In genomic region chr2:28160986-28161425, GRCh38 we compare ENCODE assay signal across 16 cellular contexts.
DNase-seq lines count a peak whose midpoint lies in the region; ATAC-seq and TF ChIP-seq lines count a peak whose summit lies in the region.
"Had no signal": no experiment of that assay in that cellular context is flagged by ENCODE, and none has a peak within 500 bp of the region (broad histone marks: within the 10 kb centered on the region; RNA-seq: fewer than 3 reads in every experiment).

No MANE protein-coding gene starts in this region.

- H3K4me3 Mint-ChIP-seq in nephron, result no peak overlapping the region
- H3K4me3 Mint-ChIP-seq in activated CD8-positive, alpha-beta T cell treated with anti-CD3 and anti-CD28 coated beads, Interleukin-2, amount 10 ng/mL, durations not matched to agents 7 days and 5 days, result no peak overlapping the region
- H3K4me3 Mint-ChIP-seq: memory B cell had no signal

- CTCF ChIA-PET in activated CD8-positive, alpha-beta T cell treated with anti-CD3 and anti-CD28 coated beads, Interleukin-2, amount 10 ng/mL, durations not matched to agents 7 days and 5 days (lab: Charles Lee), result no interaction called here

- peak; percentile 72 for DNase-seq in ACHN
- peak; percentile 34 for DNase-seq in LoVo (ENCODE audit: low spot score)
- peak; percentile 67 for DNase-seq in epithelial cell of esophagus (ENCODE audit: low read depth)
- no peak for DNase-seq in activated gamma-delta T cell (lab: John Stamatoyannopoulos, UW)
- DNase-seq in activated CD8-positive, alpha-beta T cell treated with anti-CD3 and anti-CD28 coated beads, Interleukin-2, amount 10 ng/mL, durations not matched to agents 7 days and 5 days, result no peak
- no peak for DNase-seq in tibial nerve (ENCODE audit: low spot score in 2 of 2)
- DNase-seq: activated T-cell treated with anti-CD3 and anti-CD28 coated beads for 4 hours, AML-193, body of pancreas, NCI-H2227 treated with DMSO at 0.1 percent for 48 hours, right cardiac atrium had no signal

- POLR2A ChIA-PET in activated CD8-positive, alpha-beta T cell treated with anti-CD3 and anti-CD28 coated beads, Interleukin-2, amount 10 ng/mL, durations not matched to agents 7 days and 5 days (lab: Charles Lee), result no interaction called here

- peak in 1 of 2 donors; percentile 23 for TF ChIP-seq EP300 in tibial nerve (IDR thresholded peaks at IDR 0.05)

- peak overlapping the region in 2 of 3 experiments; percentile 24 to 49 for H3K27ac Mint-ChIP-seq in nephron
- no peak overlapping the region for H3K27ac Mint-ChIP-seq in activated CD8-positive, alpha-beta T cell treated with anti-CD3 and anti-CD28 coated beads, Interleukin-2, amount 10 ng/mL, durations not matched to agents 7 days and 5 days
- H3K27ac Mint-ChIP-seq: memory B cell had no signal

- H3K27me3 ChIP-seq in tibial nerve, result no peaks in the 10 kb centered on the region
- H3K27me3 ChIP-seq: body of pancreas had no signal

- peak overlapping the region in 1 of 4 donors; percentile 40 for H3K27ac ChIP-seq in tibial nerve
- H3K27ac ChIP-seq: body of pancreas, VCaP had no signal

- peaks cover 36% of the 10 kb centered on the region for H3K4me1 Mint-ChIP-seq in nephron
- H3K4me1 Mint-ChIP-seq in activated CD8-positive, alpha-beta T cell treated with anti-CD3 and anti-CD28 coated beads, Interleukin-2, amount 10 ng/mL, durations not matched to agents 7 days and 5 days (ENCODE audit: low read depth), result no peaks in the 10 kb centered on the region
- H3K4me1 Mint-ChIP-seq: memory B cell had no signal

- in situ Hi-C loops in ACHN (cut with HindIII; ENCODE audit: low pct_ligation_motif_present, low pct_unique_long_range_greater_than_20kb, low sequenced_read_pairs), result no loop called here

- no peak for TF ChIP-seq CTCF in epithelial cell of esophagus (IDR thresholded peaks at IDR 0.05; ENCODE audit: insufficient read depth, low read depth, low read length, missing control alignments)
- TF ChIP-seq CTCF in nephron (IDR thresholded peaks at IDR 0.05; ENCODE audit: unreplicated experiment in 3 of 3), result no peak
- TF ChIP-seq CTCF in tibial nerve (IDR thresholded peaks at IDR 0.05), result no peak

- peaks cover 5% of the 10 kb centered on the region for H3K36me3 Mint-ChIP-seq in nephron (ENCODE audit: low read depth)
- H3K36me3 Mint-ChIP-seq in activated CD8-positive, alpha-beta T cell treated with anti-CD3 and anti-CD28 coated beads, Interleukin-2, amount 10 ng/mL, durations not matched to agents 7 days and 5 days (ENCODE audit: low read depth), result peaks cover 16% of the 10 kb centered on the region

- no peak for ATAC-seq in activated CD8-positive, alpha-beta T cell treated with anti-CD3 and anti-CD28 coated beads, Interleukin-2, amount 10 ng/mL, durations not matched to agents 7 days and 5 days
- no peak for ATAC-seq in GM19395 (IDR thresholded peaks at IDR 0.05; ENCODE audit: unreplicated experiment)
- ATAC-seq: body of pancreas, esophagus mucosa, right cardiac atrium had no signal

- peaks cover 0 to 50% (median 15%) of the 10 kb centered on the region in 4 donors for H3K4me1 ChIP-seq in tibial nerve

- no peak for TF ChIP-seq POLR2A in tibial nerve (IDR thresholded peaks at IDR 0.05)

- 30 to 41% methylated on average over 3 of the region's 3 CpGs for WGBS in tibial nerve, 2 donors

- H3K27me3 Mint-ChIP-seq in nephron (ENCODE audit: low read depth), result no peaks in the 10 kb centered on the region
- H3K27me3 Mint-ChIP-seq in activated CD8-positive, alpha-beta T cell treated with anti-CD3 and anti-CD28 coated beads, Interleukin-2, amount 10 ng/mL, durations not matched to agents 7 days and 5 days (ENCODE audit: low read depth), result no peaks in the 10 kb centered on the region
- H3K27me3 Mint-ChIP-seq: memory B cell had no signal

- peaks cover 2% of the 10 kb centered on the region for H3K9me3 Mint-ChIP-seq in nephron
- peaks cover 2% of the 10 kb centered on the region for H3K9me3 Mint-ChIP-seq in activated CD8-positive, alpha-beta T cell treated with anti-CD3 and anti-CD28 coated beads, Interleukin-2, amount 10 ng/mL, durations not matched to agents 7 days and 5 days (ENCODE audit: insufficient read depth)

- peaks cover 0 to 3% (median 0%) of the 10 kb centered on the region in 3 donors for H3K36me3 ChIP-seq in tibial nerve

- H3K4me3 ChIP-seq in epithelial cell of esophagus (ENCODE audit: low read length) (no peak overlapping the region), tibial nerve (no peak overlapping the region)
- H3K4me3 ChIP-seq: body of pancreas had no signal

- H3K9me3 ChIP-seq in tibial nerve, result peaks cover 0 to 2% (median 0%) of the 10 kb centered on the region in 4 donors
- H3K9me3 ChIP-seq: body of pancreas had no signal

Comparison
In these comparisons a context has a peak if more than half of its experiments do, and no peak if none do; other contexts are left out.
1. DNase-seq: peak in ACHN (single experiment), LoVo (single experiment) and epithelial cell of esophagus (single experiment); none in activated gamma-delta T cell (single experiment), activated CD8-positive, alpha-beta T cell treated with anti-CD3 and anti-CD28 coated beads, Interleukin-2, amount 10 ng/mL, durations not matched to agents 7 days and 5 days (single experiment) and tibial nerve (0 of 2).